Comparison of ENCODE assay signal across 30 cellular contexts in genomic region chr4:123359449-123360306, GRCh38. TPM values are rescaled to one million over a fixed set of nuclear protein-coding genes. Genes with fewer than 3 reads are reported as not detected.
A peak's percentile ranks its signal among the peaks of the same experiment; 100 is the strongest.
DNase-seq lines count a peak whose midpoint lies in the region; ATAC-seq, FAIRE-seq and TF ChIP-seq lines count a peak whose summit lies in the region.
"Had no signal": no experiment of that assay in that cellular context is flagged by ENCODE, and none has a peak within 500 bp of the region (broad histone marks: within the 10 kb centered on the region; RNA-seq: fewer than 3 reads in every experiment).

No MANE protein-coding gene starts in this region.

- H3K79me2 ChIP-seq in GM12878 (ENCODE audit: control insufficient read depth, insufficient read depth, low read length), result no peaks in the 10 kb centered on the region

- H3K36me3 ChIP-seq in breast epithelium (no peaks in the 10 kb centered on the region), GM12878 (ENCODE audit: control insufficient read depth in 2 of 2, insufficient read depth in 2 of 2, low read length in 1 of 2) (no peaks in the 10 kb centered on the region), esophagus squamous epithelium (no peaks in the 10 kb centered on the region)
- H3K36me3 ChIP-seq: upper lobe of right lung had no signal

- DNase-seq in MCF 10A (ENCODE audit: unreplicated experiment), result no peak
- DNase-seq in breast epithelium (ENCODE audit: low spot score in 2 of 2), result no peak
- no peak for DNase-seq in GM12878 (ENCODE audit: low read depth, low spot score)
- no peak for DNase-seq in esophagus squamous epithelium (lab: John Stamatoyannopoulos, UW)
- DNase-seq in dorsolateral prefrontal cortex, result no peak
- no peak for DNase-seq in epidermal melanocyte (ENCODE audit: insufficient read length, low spot score)
- DNase-seq in pons (ENCODE audit: low spot score), result no peak
- DNase-seq: activated CD4-positive, alpha-beta T cell treated with anti-CD3 and anti-CD28 coated beads, Interleukin-2, amount 50 U/mL, for 48 hours; activated CD4-positive, CD25-positive, alpha-beta regulatory T cell treated with anti-CD3 and anti-CD28 coated beads, Interleukin-2, amount 50 U/mL, for 72 hours; activated T-cell treated with anti-CD3 and anti-CD28 coated beads, Interleukin-2, amount 50 U/mL, for 48 hours; body of pancreas; cerebellar nuclear complex; GOT3; HFFc6; islet precursor cell; MM.1S; NCI-H1105 treated with DMSO at 0.1 percent for 48 hours; NCI-H187 treated with DMSO at 0.1 percent for 48 hours; NCI-H2171; nucleus accumbens; stimulated activated CD4-positive, alpha-beta T cell treated with anti-CD3 and anti-CD28 coated beads, Interleukin-15, amount 100 ng/mL, for 24 hours; substantia nigra; upper lobe of right lung had no signal

- no peak overlapping the region; the same call in 1 of the 2 replicates for H2AFZ ChIP-seq in GM12878 (ENCODE audit: control insufficient read depth, low read depth, low read length)

- CTCF ChIA-PET in MCF 10A (lab: Yijun Ruan, JAX) (interaction anchor here (0.6 to 2.3 kb wide), 11 partner anchors 9 to 977 kb away, joined by 3 to 6 read pairs (median 4); no protein-coding TSS in a partner anchor), GM12878 (lab: Yijun Ruan, JAX) (interaction anchor here (0.8 to 1.4 kb wide), 2 partner anchors 19 to 301 kb away, joined by 3 to 4 read pairs; no protein-coding TSS in a partner anchor)

- BruUV-seq in MCF 10A (replicated peaks; lab: Mats Ljungman, UMichigan), result no TSS peak
- no TSS peak for BruUV-seq in GM12878 (replicated peaks; lab: Mats Ljungman, UMichigan)

- in situ Hi-C loops in GM12878 (cut with MboI), result no loop called here

- RAD21 ChIA-PET in GM12878 (lab: Charles Lee; ENCODE audit: unreplicated experiment), result interaction anchor here (1.7 kb wide), 1 partner anchor 27 kb away, joined by 3 read pairs; no protein-coding TSS in a partner anchor

- 16% methylated on average over 5 of the region's 5 CpGs for WGBS in GM12878 (ENCODE audit: insufficient coverage, insufficient replicate concordance, low lambda C conversion rate, missing lambda C conversion rate)
- WGBS in esophagus squamous epithelium, 2 donors, result 54 to 79% methylated on average over 4 to 5 of the region's 5 CpGs

- POLR2A ChIA-PET in MCF 10A (lab: Yijun Ruan, JAX) (interaction anchor here (0.7 to 1.6 kb wide), 5 partner anchors 12 to 313 kb away, joined by 3 to 4 read pairs (median 3); no protein-coding TSS in a partner anchor), GM12878 (lab: Charles Lee) (no interaction called here)

- H3K4me3 Mint-ChIP-seq in MCF 10A (ENCODE audit: unreplicated experiment), result no peak overlapping the region
- H3K4me3 Mint-ChIP-seq: HFFc6; mesothelial cell of epicardium; stimulated activated effector memory CD8-positive, alpha-beta T cell treated with anti-CD3 and anti-CD28 coated beads, Interleukin-12 subunit alpha, Interleukin-12 subunit beta, amount 100 ng/mL, for 72 hours had no signal

- SMC1A ChIA-PET in GM12878 (lab: Charles Lee; ENCODE audit: uncharacterized antibody, unreplicated experiment), result interaction anchor here (0.5 to 1.7 kb wide), 8 partner anchors 9 to 963 kb away, joined by 3 to 5 read pairs (median 3); no protein-coding TSS in a partner anchor

- H3K27ac ChIP-seq in breast epithelium (no peak overlapping the region), GM12878 (ENCODE audit: control insufficient read depth, insufficient read depth) (no peak overlapping the region), esophagus squamous epithelium (peak overlapping the region in 3 of 4 donors; percentile 71 to 77 (median 74)), dorsolateral prefrontal cortex (peak overlapping the region in 20 of 59 donors; percentile 1 to 85 (median 62))
- H3K27ac ChIP-seq: body of pancreas, SK-N-MC, upper lobe of right lung had no signal

- H3K9me3 Mint-ChIP-seq in MCF 10A (ENCODE audit: unreplicated experiment), result no peaks in the 10 kb centered on the region
- H3K9me3 Mint-ChIP-seq: HFFc6; stimulated activated effector memory CD8-positive, alpha-beta T cell treated with anti-CD3 and anti-CD28 coated beads, Interleukin-12 subunit alpha, Interleukin-12 subunit beta, amount 100 ng/mL, for 72 hours had no signal

- intact Hi-C loops in MCF 10A (cut with micrococcal nuclease) (loop anchor here (10.0 kb wide), 1 partner anchor 415 kb away; no protein-coding TSS in a partner anchor), breast epithelium (cut with DNase I; ENCODE audit: low total_unique reads) (loop anchor here (1.0 kb wide), 1 partner anchor 30 kb away; no protein-coding TSS in a partner anchor), GM12878 (cut with micrococcal nuclease; ENCODE audit: unreplicated experiment) (no loop called here), esophagus squamous epithelium (cut with DNase I) (no loop called here), dorsolateral prefrontal cortex (cut with DNase I) (no loop called here)

- peak overlapping the region; percentile 87 for H3K27ac Mint-ChIP-seq in MCF 10A (ENCODE audit: low read depth, unreplicated experiment)
- H3K27ac Mint-ChIP-seq: mesothelial cell of epicardium; stimulated activated effector memory CD8-positive, alpha-beta T cell treated with anti-CD3 and anti-CD28 coated beads, Interleukin-12 subunit alpha, Interleukin-12 subunit beta, amount 100 ng/mL, for 72 hours had no signal

- FAIRE-seq in GM12878 (lab: Jason Lieb, UNC), result no peak
- FAIRE-seq: endothelial cell of umbilical vein, GM18507 had no signal

- H3K4me1 Mint-ChIP-seq in MCF 10A (ENCODE audit: insufficient read depth, unreplicated experiment), result peaks cover 5% of the 10 kb centered on the region
- H3K4me1 Mint-ChIP-seq: stimulated activated effector memory CD8-positive, alpha-beta T cell treated with anti-CD3 and anti-CD28 coated beads, Interleukin-12 subunit alpha, Interleukin-12 subunit beta, amount 100 ng/mL, for 72 hours had no signal

- H3K9ac ChIP-seq in GM12878 (ENCODE audit: control insufficient read depth, insufficient read depth, low read length), result no peak overlapping the region

- no peaks in the 10 kb centered on the region for H3K27me3 Mint-ChIP-seq in MCF 10A (ENCODE audit: insufficient read depth, unreplicated experiment)

- ATAC-seq in GM12878, result no peak
- ATAC-seq in HG03460 (IDR thresholded peaks at IDR 0.05; ENCODE audit: unreplicated experiment), result no peak
- ATAC-seq: body of pancreas; stimulated activated effector memory CD8-positive, alpha-beta T cell treated with anti-CD3 and anti-CD28 coated beads, Interleukin-12 subunit alpha, Interleukin-12 subunit beta, amount 100 ng/mL, for 72 hours; upper lobe of right lung had no signal

- H3K9me3 ChIP-seq in breast epithelium (peaks cover 0 to 8% of the 10 kb centered on the region in 2 donors), GM12878 (replicated peaks; ENCODE audit: control insufficient read depth, insufficient read depth, low read length) (no peaks in the 10 kb centered on the region), esophagus squamous epithelium (no peaks in the 10 kb centered on the region)
- H3K9me3 ChIP-seq: body of pancreas, upper lobe of right lung had no signal

- no peaks in the 10 kb centered on the region for H3K27me3 ChIP-seq in breast epithelium
- no peaks in the 10 kb centered on the region for H3K27me3 ChIP-seq in GM12878 (replicated peaks in 1 of 2; ENCODE audit: control insufficient read depth in 2 of 2, insufficient read depth in 2 of 2, low read length in 1 of 2)
- H3K27me3 ChIP-seq in esophagus squamous epithelium, result no peaks in the 10 kb centered on the region
- H3K27me3 ChIP-seq in dorsolateral prefrontal cortex, result no peaks in the 10 kb centered on the region
- H3K27me3 ChIP-seq: body of pancreas, upper lobe of right lung had no signal

- no peaks in the 10 kb centered on the region for H4K20me1 ChIP-seq in GM12878 (ENCODE audit: control insufficient read depth, insufficient read depth)

- no peak overlapping the region for H3K4me2 ChIP-seq in GM12878 (ENCODE audit: control insufficient read depth, insufficient read depth)

- TF ChIP-seq POLR2A in breast epithelium (IDR thresholded peaks at IDR 0.05) (no peak), GM12878 (IDR thresholded peaks at IDR 0.05; ENCODE audit: low read depth, low read length) (no peak), esophagus squamous epithelium (IDR thresholded peaks at IDR 0.05) (no peak)

- no peak for TF ChIP-seq EP300 in GM12878 (IDR thresholded peaks at IDR 0.05; ENCODE audit: borderline replicate concordance in 1 of 2, control insufficient read depth in 1 of 2, low read depth in 2 of 2, low read length in 2 of 2)

- H3K4me3 ChIP-seq in breast epithelium (no peak overlapping the region), GM12878 (no peak overlapping the region), esophagus squamous epithelium (no peak overlapping the region), dorsolateral prefrontal cortex (no peak overlapping the region)
- H3K4me3 ChIP-seq: body of pancreas, SK-N-MC, upper lobe of right lung had no signal

- TF ChIP-seq RAD21 in GM12878 (IDR thresholded peaks at IDR 0.05; ENCODE audit: insufficient read depth, low read depth, low read length), result no peak

- TF ChIP-seq CTCF in MCF 10A (IDR thresholded peaks at IDR 0.05; ENCODE audit: unreplicated experiment) (no peak), breast epithelium (IDR thresholded peaks at IDR 0.05) (no peak), GM12878 (IDR thresholded peaks at IDR 0.05 in 2 of 3, conservative IDR thresholded peaks at IDR 0.05 in 1 of 3; ENCODE audit: control insufficient read depth in 2 of 3, extremely low read depth in 1 of 3, insufficient read depth in 1 of 3, low read depth in 3 of 3, low read length in 3 of 3) (no peak), esophagus squamous epithelium (IDR thresholded peaks at IDR 0.05) (no peak), dorsolateral prefrontal cortex (IDR thresholded peaks at IDR 0.05 in 54 of 56, conservative IDR thresholded peaks at IDR 0.05 in 2 of 56; ENCODE audit: low read depth in 1 of 56, partially characterized antibody in 56 of 56) (no peak)

- H3K4me1 ChIP-seq in breast epithelium (no peaks in the 10 kb centered on the region), GM12878 (ENCODE audit: control insufficient read depth, insufficient read depth, low read length) (peaks cover 5% of the 10 kb centered on the region), esophagus squamous epithelium (peaks cover 0 to 35% (median 15%) of the 10 kb centered on the region in 3 donors)
- H3K4me1 ChIP-seq: body of pancreas, upper lobe of right lung had no signal

- H3K36me3 Mint-ChIP-seq in MCF 10A (ENCODE audit: insufficient read depth, unreplicated experiment), result no peaks in the 10 kb centered on the region
- H3K36me3 Mint-ChIP-seq: mesothelial cell of epicardium; stimulated activated effector memory CD8-positive, alpha-beta T cell treated with anti-CD3 and anti-CD28 coated beads, Interleukin-12 subunit alpha, Interleukin-12 subunit beta, amount 100 ng/mL, for 72 hours had no signal

RNA-seq across cellular contexts. Expression of gene SPRY1, which starts 36.9 kb away (rescaled TPM):
- total RNA-seq in MCF 10A (2022) (4.3 and 5.6 TPM in 2 replicates), breast epithelium (100 to 1,000 TPM in 2 of 3 donors, 10 to 100 TPM in 1; 82.1 to 233 (median 103) TPM), GM12878 (2014; rRNA removed) (0.11 and 0.40 TPM in 2 replicates), GM12878 (2014; rRNA removed; fragmentation: Illumina TruSeq; extraction: Trizol) (0.27 and 0.28 TPM in 2 replicates), GM12878 (2021) (0.56 and 0.67 TPM in 2 replicates), esophagus squamous epithelium (10 to 100 TPM; 14.2 to 60.3 (median 23.2) TPM), dorsolateral prefrontal cortex (10 to 100 TPM in 114 of 120 experiments, 1 to 10 TPM in 6; 6.6 to 33.5 (median 17.6) TPM)
- total RNA-seq in GM12878 (2013; cell fraction: nucleolus; rRNA removed), result 4.5 and 4.8 TPM in 2 replicates
- polyA plus RNA-seq in GM12878 (2011; ENCODE audit: low read depth), result not detected
- polyA plus RNA-seq in GM12878 (2011; rRNA removed) (5.5 and 5.7 TPM in 2 replicates), GM12878 (2014; fragmentation: Illumina TruSeq; extraction: Trizol) (0.06 and 0.15 TPM in 2 replicates), GM12878 (2014; fragmentation: Nextera tagmentation; extraction: Ambion mirVana) (under 1 TPM in 1 of 2 experiments, not detected in 1; 0.05 TPM), GM12878 (2014; rRNA removed) (0.12 and 0.75 TPM in 2 replicates), GM12878 (2016; fragmentation: Nextera tagmentation; extraction: Ambion mirVana) (under 1 TPM in 1 of 2 experiments, not detected in 1; 0.20 TPM)
- 3.4 and 4.8 TPM in 2 replicates for polyA plus RNA-seq in GM12878 (2011; cell fraction: cytosol; rRNA removed)
- polyA plus RNA-seq in GM12878 (2011; cell fraction: nucleus; rRNA removed), result 6.4 and 6.6 TPM in 2 replicates
- 0.46 and 0.76 TPM in 2 replicates for polyA plus RNA-seq in GM12878 (2012)
- 5.6 and 6.9 TPM in 2 replicates for polyA minus RNA-seq in GM12878 (2011; rRNA and poly(A)+ RNA removed)
- 1.4 and 4.1 TPM in 2 replicates for polyA minus RNA-seq in GM12878 (2011; cell fraction: cytosol; rRNA and poly(A)+ RNA removed)
- polyA minus RNA-seq in GM12878 (2011; cell fraction: nucleus; rRNA and poly(A)+ RNA removed), result 8.9 and 10.3 TPM in 2 replicates
- total RNA-seq: A172 had no signal

Comparison
In these comparisons a context has a peak if more than half of its experiments do, and no peak if none do; other contexts are left out.
1. H3K27ac ChIP-seq: peak in esophagus squamous epithelium (3 of 4); none in breast epithelium (0 of 2) and GM12878 (single experiment).
2. intact Hi-C loops: an anchor here in MCF 10A (10.0 kb wide) and breast epithelium (1.0 kb wide); none called in GM12878, esophagus squamous epithelium and dorsolateral prefrontal cortex.